8 cellular contexts compared by ENCODE assay signal in genomic region chr5:142866563-142867275, GRCh38.
DNase-seq lines count a peak whose midpoint lies in the region; ATAC-seq lines count a peak whose summit lies in the region.

No MANE protein-coding gene starts in this region.

- no peaks in the 10 kb centered on the region for H3K9me3 Mint-ChIP-seq in activated naive CD4-positive, alpha-beta T cell treated with anti-CD3 and anti-CD28 coated beads, Interleukin-2, amount 10 ng/mL, durations not matched to agents 7 days and 5 days

- intact Hi-C loops in left cardiac atrium (cut with DNase I) (loop anchor here in 1 of 2 donors (2.0 kb wide), 1 partner anchor 96 kb away; the partner anchor contains the start of gene ARHGAP26), sciatic nerve (cut with DNase I) (no loop called here)

- peak; percentile 82 for ATAC-seq in GM19372 (IDR thresholded peaks at IDR 0.05; ENCODE audit: low read depth, unreplicated experiment)
- peak; percentile 73 for ATAC-seq in HG03558 (IDR thresholded peaks at IDR 0.05; ENCODE audit: extremely low read depth, unreplicated experiment)
- ATAC-seq in left cardiac atrium: peak; percentile 32 to 56
- peak; percentile 50 for ATAC-seq in sciatic nerve

- no peaks in the 10 kb centered on the region for H3K27me3 Mint-ChIP-seq in activated naive CD4-positive, alpha-beta T cell treated with anti-CD3 and anti-CD28 coated beads, Interleukin-2, amount 10 ng/mL, durations not matched to agents 7 days and 5 days

- H3K4me1 Mint-ChIP-seq in activated naive CD4-positive, alpha-beta T cell treated with anti-CD3 and anti-CD28 coated beads, Interleukin-2, amount 10 ng/mL, durations not matched to agents 7 days and 5 days: peaks cover 22% of the 10 kb centered on the region

- DNase-seq in DMS 273 (lab: John Stamatoyannopoulos, UW; ENCODE audit: unreplicated experiment) (peak; percentile 80), OCI-M2 (lab: John Stamatoyannopoulos, UW; ENCODE audit: unreplicated experiment) (peak; percentile 42), left cardiac atrium (no peak), sciatic nerve (ENCODE audit: low spot score) (no peak), middle frontal gyrus (ENCODE audit: extremely low spot score, low spot score) (no peak)
- peak; percentile 47 for DNase-seq in activated naive CD4-positive, alpha-beta T cell treated with anti-CD3 and anti-CD28 coated beads, Interleukin-2, amount 10 ng/mL, durations not matched to agents 7 days and 5 days

- H3K4me3 Mint-ChIP-seq in activated naive CD4-positive, alpha-beta T cell treated with anti-CD3 and anti-CD28 coated beads, Interleukin-2, amount 10 ng/mL, durations not matched to agents 7 days and 5 days: no peak overlapping the region

- no peak overlapping the region for H3K27ac Mint-ChIP-seq in activated naive CD4-positive, alpha-beta T cell treated with anti-CD3 and anti-CD28 coated beads, Interleukin-2, amount 10 ng/mL, durations not matched to agents 7 days and 5 days

- CTCF ChIA-PET in activated naive CD4-positive, alpha-beta T cell treated with anti-CD3 and anti-CD28 coated beads, Interleukin-2, amount 10 ng/mL, durations not matched to agents 7 days and 5 days (lab: Charles Lee): interaction anchor here (0.6 to 6.1 kb wide), 33 partner anchors 10 to 211 kb away, joined by 3 to 118 read pairs (median 4); partner anchors contain the start of gene ARHGAP26

- H3K36me3 Mint-ChIP-seq in activated naive CD4-positive, alpha-beta T cell treated with anti-CD3 and anti-CD28 coated beads, Interleukin-2, amount 10 ng/mL, durations not matched to agents 7 days and 5 days: no peaks in the 10 kb centered on the region

Comparison
In these comparisons a context has a peak if more than half of its experiments do, and no peak if none do; other contexts are left out.
1. DNase-seq: peak in DMS 273 (single experiment), OCI-M2 (single experiment) and activated naive CD4-positive, alpha-beta T cell treated with anti-CD3 and anti-CD28 coated beads, Interleukin-2, amount 10 ng/mL, durations not matched to agents 7 days and 5 days (single experiment); none in left cardiac atrium (single experiment), sciatic nerve (single experiment) and middle frontal gyrus (single experiment).
2. Peak in every context shown above with its lines, with median percentiles within 50 percentile points of each other: ATAC-seq.